ENCODE assay signal across 34 cellular contexts in the genomic region with DNA sequence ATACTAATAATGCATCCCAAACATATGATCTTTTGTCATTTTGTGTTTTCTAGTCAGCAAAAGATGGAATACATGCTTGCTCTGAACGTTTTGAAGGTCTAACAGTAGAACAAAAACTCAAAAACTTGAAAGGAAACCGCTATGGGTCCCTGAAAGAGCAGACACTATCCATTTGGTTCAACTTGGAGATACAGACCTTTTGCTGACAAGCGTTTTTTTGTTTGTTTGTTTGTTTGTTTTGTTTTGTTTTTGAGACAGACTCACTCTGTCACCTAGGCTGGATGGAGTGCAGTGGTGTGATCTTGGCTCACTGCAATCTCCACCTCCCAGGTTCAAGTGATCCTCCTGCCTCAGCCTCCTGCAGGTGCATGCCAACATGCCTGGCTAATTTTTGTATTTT.
"Had no signal": no experiment of that assay in that cellular context is flagged by ENCODE, and none has a peak within 500 bp of the region (broad histone marks: within the 10 kb centered on the region; RNA-seq: fewer than 3 reads in every experiment).

No MANE protein-coding gene starts in this region.

- H3K9me3 ChIP-seq: adrenal gland, ascending aorta, body of pancreas, breast epithelium had no signal

- ATAC-seq: activated naive CD4-positive, alpha-beta T cell treated with anti-CD3 and anti-CD28 coated beads, Interleukin-2, amount 50 U/mL, for 72 hours; activated naive CD8-positive, alpha-beta T cell treated with anti-CD3 and anti-CD28 coated beads, Interleukin-2, amount 50 U/mL, for 24 hours; activated T-cell treated with anti-CD3 and anti-CD28 coated beads, Interleukin-2, amount 50 U/mL, for 4 hours; activated T-cell treated with anti-CD3 and anti-CD28 coated beads, Interleukin-2, amount 50 U/mL, for 72 hours; activated T-helper 17 cell treated with anti-CD3 and anti-CD28 coated beads, Interleukin-2, amount 50 U/mL, for 72 hours; body of pancreas had no signal

- H3K4me3 ChIP-seq: adrenal gland, ascending aorta, body of pancreas, breast epithelium, cardiac muscle cell had no signal

- H3K36me3 ChIP-seq: adrenal gland, ascending aorta, brain microvascular endothelial cell, breast epithelium, cardiac muscle cell had no signal

- FAIRE-seq: astrocyte, bronchial epithelial cell had no signal

- DNase-seq: activated effector memory CD4-positive, alpha-beta T cell treated with anti-CD3 and anti-CD28 coated beads, Interleukin-2, amount 50 U/mL, for 16 hours; activated effector memory CD4-positive, alpha-beta T cell treated with Interleukin-2 at 50 U/mL for 16 hours; activated gamma-delta T cell; activated gamma-delta T cell treated with Interleukin-2 at 50 U/mL for 16 hours; activated naive CD4-positive, alpha-beta T cell; activated naive CD4-positive, alpha-beta T cell treated with anti-CD3 and anti-CD28 coated beads for 36 hours; activated naive CD4-positive, alpha-beta T cell treated with anti-CD3 and anti-CD28 coated beads, Interleukin-2, amount 10 ng/mL, durations not matched to agents 7 days and 5 days; activated naive CD4-positive, alpha-beta T cell treated with anti-CD3 and anti-CD28 coated beads, Interleukin-2, amount 50 U/mL, for 16 hours; activated naive CD4-positive, alpha-beta T cell treated with Interleukin-2 at 50 U/mL for 16 hours; activated naive CD8-positive, alpha-beta T cell treated with anti-CD3 and anti-CD28 coated beads for 36 hours; activated naive CD8-positive, alpha-beta T cell treated with anti-CD3 and anti-CD28 coated beads, Interleukin-2, amount 10 ng/mL, durations not matched to agents 7 days and 5 days; activated naive CD8-positive, alpha-beta T cell treated with anti-CD3 and anti-CD28 coated beads, Interleukin-2, amount 50 U/mL, for 24 hours; activated T-cell treated with anti-CD3 and anti-CD28 coated beads, Interleukin-2, amount 50 U/mL, for 1 hour; activated T-cell treated with anti-CD3 and anti-CD28 coated beads, Interleukin-2, amount 50 U/mL, for 24 hours; activated T-cell treated with anti-CD3 and anti-CD28 coated beads, Interleukin-2, amount 50 U/mL, for 4 hours; activated T-cell treated with anti-CD3 and anti-CD28 coated beads, Interleukin-2, amount 50 U/mL, for 48 hours; activated T-cell treated with anti-CD3 and anti-CD28 coated beads, Interleukin-2, amount 50 U/mL, for 72 hours; adrenal gland; amniotic stem cell; amygdala; anterior cingulate cortex; aorta; body of pancreas; brain microvascular endothelial cell; caudate nucleus; central memory CD4-positive, alpha-beta T cell; cerebellar nuclear complex had no signal

- H3K27ac ChIP-seq: adrenal gland, ascending aorta, body of pancreas, brain microvascular endothelial cell, breast epithelium, cardiac muscle cell had no signal

- H3K27me3 ChIP-seq: adrenal gland, ascending aorta, body of pancreas, brain microvascular endothelial cell, breast epithelium, cardiac muscle cell had no signal

- H3K4me1 ChIP-seq: adrenal gland, ascending aorta, body of pancreas, breast epithelium had no signal
